ENCODE assay signal across 8 cellular contexts in the genomic region with DNA sequence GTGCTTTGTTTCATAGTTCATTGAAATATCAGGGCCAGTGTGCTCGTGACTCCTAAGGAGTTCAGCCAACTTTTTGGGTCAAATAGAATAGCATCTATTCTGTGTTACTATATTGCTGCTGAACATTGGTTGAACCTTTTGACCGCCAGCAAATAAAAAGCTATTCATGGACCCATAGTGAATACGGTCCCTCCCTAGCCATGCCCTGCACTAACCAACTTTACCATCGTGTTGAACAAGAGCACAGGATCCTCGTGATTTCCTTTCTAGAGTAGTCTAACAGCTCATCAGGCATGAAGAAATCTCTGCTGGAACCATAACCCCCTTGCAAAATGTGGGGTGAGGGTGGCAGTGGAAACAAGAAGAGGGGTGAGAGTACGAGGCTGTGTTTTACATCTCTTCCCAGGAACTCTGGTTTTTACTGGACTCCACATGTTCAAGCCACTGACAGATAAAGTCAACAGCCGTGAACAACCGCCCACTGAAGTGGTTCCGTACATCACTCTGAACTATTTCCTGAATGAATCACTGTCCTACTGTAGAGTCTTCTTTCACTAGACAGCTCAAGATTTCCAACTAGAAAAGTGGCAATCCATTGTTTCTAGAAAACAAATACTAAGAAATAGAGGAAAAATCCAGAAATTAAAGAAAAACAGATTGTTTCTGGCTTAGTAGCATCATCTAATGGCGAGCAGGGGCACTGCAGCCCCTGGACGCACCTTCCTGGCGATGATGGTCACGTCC.
A peak's percentile ranks its signal among the peaks of the same experiment; 100 is the strongest.
DNase-seq lines count a peak whose midpoint lies in the region; ATAC-seq and TF ChIP-seq lines count a peak whose summit lies in the region.

No MANE protein-coding gene starts in this region.

- no peak overlapping the region for H2AK5ac ChIP-seq in neuronal stem cell (ENCODE audit: low read depth, low read length)

- no peaks in the 10 kb centered on the region for H3K4me1 ChIP-seq in ascending aorta
- peaks cover 0 to 2% of the 10 kb centered on the region in 2 donors for H3K4me1 ChIP-seq in neuronal stem cell (ENCODE audit: control insufficient read depth in 2 of 2, insufficient read depth in 1 of 2, low read depth in 1 of 2, low read length in 2 of 2)

- H3K14ac ChIP-seq in neuronal stem cell (ENCODE audit: low read length) = no peak overlapping the region

- H3K9me3 ChIP-seq in ascending aorta = no peaks in the 10 kb centered on the region
- H3K9me3 ChIP-seq in neuronal stem cell (replicated peaks in 1 of 2; ENCODE audit: control insufficient read depth in 2 of 2, insufficient read depth in 1 of 2, low read depth in 1 of 2, low read length in 2 of 2) = peaks cover 0 to 3% of the 10 kb centered on the region in 2 donors

- no peak overlapping the region for H2BK12ac ChIP-seq in neuronal stem cell (ENCODE audit: low read length)

- no peak overlapping the region for H4K8ac ChIP-seq in neuronal stem cell (ENCODE audit: low read depth, low read length)

- H3K27me3 ChIP-seq in ascending aorta (no peaks in the 10 kb centered on the region), neuronal stem cell (ENCODE audit: control insufficient read depth in 3 of 3, insufficient read depth in 3 of 3, low read depth in 1 of 3, low read length in 3 of 3) (no peaks in the 10 kb centered on the region)

- H3K27ac ChIP-seq in ascending aorta (no peak overlapping the region), neuronal stem cell (replicated peaks; ENCODE audit: low read length) (no peak overlapping the region)

- intact Hi-C loops in ascending aorta (cut with DNase I) = loop anchor here (1.0 kb wide), 1 partner anchor 128 kb away; no protein-coding TSS in a partner anchor

- H3K36me3 ChIP-seq in ascending aorta (no peaks in the 10 kb centered on the region), neuronal stem cell (replicated peaks in 1 of 2; ENCODE audit: control insufficient read depth in 2 of 2, insufficient read depth in 2 of 2, low read length in 2 of 2) (no peaks in the 10 kb centered on the region)

- no peak overlapping the region for H2BK15ac ChIP-seq in neuronal stem cell (ENCODE audit: low read length)

- no peak overlapping the region for H2AFZ ChIP-seq in neuronal stem cell (ENCODE audit: low read length)

- no peak overlapping the region for H3K18ac ChIP-seq in neuronal stem cell (ENCODE audit: low read length)

- H3K23ac ChIP-seq in neuronal stem cell (ENCODE audit: low read depth, low read length, poor library complexity) = no peak overlapping the region

- no peak overlapping the region for H3K4ac ChIP-seq in neuronal stem cell (ENCODE audit: low read length)

- H3K4me3 ChIP-seq in ascending aorta (no peak overlapping the region), neuronal stem cell (ENCODE audit: low read length in 2 of 2) (no peak overlapping the region)

- TF ChIP-seq CTCF in LNCAP (IDR thresholded peaks at IDR 0.05) (peak; percentile 99), ascending aorta (IDR thresholded peaks at IDR 0.05) (peak; percentile 42 to 72 (median 57))

- ATAC-seq in GM21390 (IDR thresholded peaks at IDR 0.05; ENCODE audit: unreplicated experiment) (no peak), HG02759 (IDR thresholded peaks at IDR 0.05; ENCODE audit: unreplicated experiment) (no peak)

- H2BK120ac ChIP-seq in neuronal stem cell (ENCODE audit: low read depth, low read length) = no peak overlapping the region

- H3K79me1 ChIP-seq in neuronal stem cell (ENCODE audit: low read depth, low read length) = no peaks in the 10 kb centered on the region

- H3K4me2 ChIP-seq in neuronal stem cell (ENCODE audit: insufficient read depth, low read length, poor library complexity, severe bottlenecking) = no peak overlapping the region

- DNase-seq in ELF-1 (ENCODE audit: low read depth, low spot score) (peak; percentile 43), ascending aorta (ENCODE audit: low spot score in 2 of 2) (no peak), kidney glomerular epithelial cell (lab: John Stamatoyannopoulos, UW) (peak; percentile 76), neuronal stem cell (ENCODE audit: low spot score) (no peak)
- peak; percentile 58 for DNase-seq in stimulated activated CD8-positive, alpha-beta memory T cell treated with anti-CD3 and anti-CD28 coated beads, Interleukin-4, amount 100 ng/mL, for 48 hours

- H3K9ac ChIP-seq in neuronal stem cell (ENCODE audit: low read depth, low read length, poor library complexity) = no peak overlapping the region

- no peak overlapping the region for H4K91ac ChIP-seq in neuronal stem cell (ENCODE audit: low read depth, low read length, poor library complexity)

- H2BK5ac ChIP-seq in neuronal stem cell (ENCODE audit: low read length) = no peak overlapping the region

- no CpG with 5 or more reads among the region's 13 CpGs for WGBS in neuronal stem cell (ENCODE audit: extremely low coverage in 2 of 2, insufficient read length in 2 of 2, insufficient replicate concordance in 1 of 2), 2 donors

Comparison
In these comparisons a context has a peak if more than half of its experiments do, and no peak if none do; other contexts are left out.
1. DNase-seq: peak in ELF-1 (single experiment), kidney glomerular epithelial cell (single experiment) and stimulated activated CD8-positive, alpha-beta memory T cell treated with anti-CD3 and anti-CD28 coated beads, Interleukin-4, amount 100 ng/mL, for 48 hours (single experiment); none in ascending aorta (0 of 2) and neuronal stem cell (single experiment).